Comparison of ENCODE assay signal across 23 cellular contexts in the genomic region with DNA sequence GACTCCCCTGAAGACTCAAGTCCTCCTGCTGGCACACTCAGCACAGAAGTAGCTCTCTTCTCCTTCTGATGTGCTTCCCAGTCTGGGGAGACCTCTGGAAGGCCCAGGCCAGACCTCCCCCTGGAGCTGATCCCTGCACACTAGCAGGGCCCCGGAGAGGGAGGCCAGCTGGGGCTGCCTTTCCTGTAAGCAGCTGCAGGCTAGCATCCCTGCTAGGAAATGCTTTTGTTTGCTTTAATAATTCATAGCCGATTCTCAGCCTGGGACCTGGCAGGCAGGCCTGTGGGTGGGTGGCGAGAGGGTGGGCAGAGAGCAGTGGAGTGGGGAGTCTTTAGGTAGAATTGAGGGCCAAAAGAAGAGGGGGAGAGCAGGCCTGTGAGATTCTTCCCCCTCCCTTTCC. TPM values are rescaled to one million over a fixed set of nuclear protein-coding genes. Genes with fewer than 3 reads are reported as not detected.
DNase-seq lines count a peak whose midpoint lies in the region; ATAC-seq and TF ChIP-seq lines count a peak whose summit lies in the region.
"Had no signal": no experiment of that assay in that cellular context is flagged by ENCODE, and none has a peak within 500 bp of the region (broad histone marks: within the 10 kb centered on the region; RNA-seq: fewer than 3 reads in every experiment).

No MANE protein-coding gene starts in this region.

- no peak overlapping the region for H3K23ac ChIP-seq in neuronal stem cell (ENCODE audit: low read depth, low read length, poor library complexity)

- H3K79me1 ChIP-seq in neuronal stem cell (ENCODE audit: low read depth, low read length), result no peaks in the 10 kb centered on the region

- no peak for TF ChIP-seq CTCF in ascending aorta (IDR thresholded peaks at IDR 0.05)

- no peak overlapping the region for H2BK5ac ChIP-seq in neuronal stem cell (ENCODE audit: low read length)

- H3K36me3 ChIP-seq in BLaER1 (no peaks in the 10 kb centered on the region), neuronal stem cell (replicated peaks in 1 of 2; ENCODE audit: control insufficient read depth in 2 of 2, insufficient read depth in 2 of 2, low read length in 2 of 2) (no peaks in the 10 kb centered on the region), ascending aorta (no peaks in the 10 kb centered on the region)
- H3K36me3 ChIP-seq in BLaER1 treated with 17β-estradiol and CSF1 and Interleukin-3, amounts not matched to agents 10 nM and 100 nM, result no peaks in the 10 kb centered on the region
- H3K36me3 ChIP-seq: cardiac muscle cell, heart left ventricle, left ventricle myocardium inferior had no signal

- H3K18ac ChIP-seq in neuronal stem cell (ENCODE audit: low read length), result peak overlapping the region; percentile 39

- WGBS in neuronal stem cell (ENCODE audit: extremely low coverage in 2 of 2, insufficient read length in 2 of 2, insufficient replicate concordance in 1 of 2), 2 donors, result no CpG with 5 or more reads among the region's 3 CpGs

- no peak overlapping the region for H3K4ac ChIP-seq in neuronal stem cell (ENCODE audit: low read length)

- no peak for ATAC-seq in HG03159 (IDR thresholded peaks at IDR 0.05; ENCODE audit: unreplicated experiment)
- ATAC-seq: activated T-cell treated with anti-CD3 and anti-CD28 coated beads, Interleukin-2, amount 50 U/mL, for 72 hours; heart left ventricle; natural killer cell; Panc1; T-helper 17 cell had no signal

- no peak overlapping the region for H3K9ac ChIP-seq in BLaER1
- H3K9ac ChIP-seq in BLaER1 treated with 17β-estradiol and CSF1 and Interleukin-3, amounts not matched to agents 10 nM and 100 nM, result peak overlapping the region in 1 of 11 experiments; percentile 41; a peak in 2 of 22 replicates
- H3K9ac ChIP-seq in neuronal stem cell (ENCODE audit: low read depth, low read length, poor library complexity), result no peak overlapping the region

- H3K4me3 ChIP-seq in BLaER1, result no peak overlapping the region
- H3K4me3 ChIP-seq in BLaER1 treated with 17β-estradiol and CSF1 and Interleukin-3, amounts not matched to agents 10 nM and 100 nM, result no peak overlapping the region
- H3K4me3 ChIP-seq in neuronal stem cell (ENCODE audit: low read length in 2 of 2), result no peak overlapping the region
- H3K4me3 ChIP-seq in ascending aorta, result no peak overlapping the region
- H3K4me3 ChIP-seq: cardiac muscle cell, heart left ventricle, left ventricle myocardium inferior, testis had no signal

- no peak overlapping the region for H3K14ac ChIP-seq in neuronal stem cell (ENCODE audit: low read length)

- no peak overlapping the region for H2BK12ac ChIP-seq in neuronal stem cell (ENCODE audit: low read length)

- H3K27ac ChIP-seq in BLaER1 (no peak overlapping the region), neuronal stem cell (replicated peaks; ENCODE audit: low read length) (no peak overlapping the region), ascending aorta (no peak overlapping the region)
- no peak overlapping the region for H3K27ac ChIP-seq in BLaER1 treated with 17β-estradiol and CSF1 and Interleukin-3, amounts not matched to agents 10 nM and 100 nM
- H3K27ac ChIP-seq: cardiac muscle cell, heart left ventricle, left ventricle myocardium inferior, testis had no signal

- H2AFZ ChIP-seq in neuronal stem cell (ENCODE audit: low read length), result peak overlapping the region; percentile 42

- DNase-seq in activated CD8-positive, alpha-beta memory T cell treated with anti-CD3 and anti-CD28 coated beads, Interleukin-2, amount 50 U/mL, for 48 hours, result peak; percentile 41
- DNase-seq in neuronal stem cell (ENCODE audit: low spot score) (no peak), SIG-M5 treated with dmso at 0.1 percent for 504 hours (lab: John Stamatoyannopoulos, UW; ENCODE audit: unreplicated experiment) (no peak), ascending aorta (ENCODE audit: low spot score in 2 of 2) (no peak)
- DNase-seq: activated CD4-positive, alpha-beta T cell treated with anti-CD3 and anti-CD28 coated beads, Interleukin-2, amount 50 U/mL, for 4 hours; activated naive CD4-positive, alpha-beta T cell treated with anti-CD3 and anti-CD28 coated beads for 36 hours; activated T-cell treated with anti-CD3 and anti-CD28 coated beads, Interleukin-2, amount 50 U/mL, for 72 hours; amniotic stem cell; CD8-positive, alpha-beta memory T cell; Karpas-422; left ventricle myocardium inferior; midbrain; natural killer cell; NCI-H510A; stimulated activated CD4-positive, alpha-beta T cell treated with anti-CD3 and anti-CD28 coated beads, Interleukin-1b, Interleukin-23, amount 100 ng/mL, for 48 hours; T-helper 17 cell had no signal

- H4K91ac ChIP-seq in neuronal stem cell (ENCODE audit: low read depth, low read length, poor library complexity), result no peak overlapping the region

- peak overlapping the region; percentile 70 for H2AK5ac ChIP-seq in neuronal stem cell (ENCODE audit: low read depth, low read length)

- H2BK15ac ChIP-seq in neuronal stem cell (ENCODE audit: low read length), result peak overlapping the region; percentile 15

- intact Hi-C loops in ascending aorta (cut with DNase I), result loop anchor here (10.0 kb wide), 1 partner anchor 177 kb away; a partner anchor contains a TSS

- peaks cover 15% of the 10 kb centered on the region; the same call in 1 of the 2 replicates for H3K27me3 ChIP-seq in BLaER1
- H3K27me3 ChIP-seq in BLaER1 treated with 17β-estradiol and CSF1 and Interleukin-3, amounts not matched to agents 10 nM and 100 nM, result peaks cover 11 to 23% (median 15%) of the 10 kb centered on the region in 11 experiments; a peak in 21 of 22 replicates
- H3K27me3 ChIP-seq in neuronal stem cell (ENCODE audit: control insufficient read depth in 3 of 3, insufficient read depth in 3 of 3, low read depth in 1 of 3, low read length in 3 of 3), result peaks cover 17 to 43% (median 32%) of the 10 kb centered on the region in 3 experiments
- peaks cover 6% of the 10 kb centered on the region for H3K27me3 ChIP-seq in ascending aorta
- H3K27me3 ChIP-seq: testis had no signal

- peak overlapping the region; percentile 42 for H3K4me2 ChIP-seq in BLaER1
- H3K4me2 ChIP-seq in BLaER1 treated with 17β-estradiol and CSF1 and Interleukin-3, amounts not matched to agents 10 nM and 100 nM, result peak overlapping the region in 6 of 11 experiments; percentile 21 to 43 (median 31); a peak in 11 of 22 replicates
- no peak overlapping the region for H3K4me2 ChIP-seq in neuronal stem cell (ENCODE audit: insufficient read depth, low read length, poor library complexity, severe bottlenecking)

- H4K8ac ChIP-seq in neuronal stem cell (ENCODE audit: low read depth, low read length), result peak overlapping the region; percentile 54

- H3K9me3 ChIP-seq in BLaER1, result no peaks in the 10 kb centered on the region
- H3K9me3 ChIP-seq in BLaER1 treated with 17β-estradiol and CSF1 and Interleukin-3, amounts not matched to agents 10 nM and 100 nM (replicated peaks in 1 of 11), result no peaks in the 10 kb centered on the region
- no peaks in the 10 kb centered on the region for H3K9me3 ChIP-seq in neuronal stem cell (replicated peaks in 1 of 2; ENCODE audit: control insufficient read depth in 2 of 2, insufficient read depth in 1 of 2, low read depth in 1 of 2, low read length in 2 of 2)
- no peaks in the 10 kb centered on the region for H3K9me3 ChIP-seq in ascending aorta
- H3K9me3 ChIP-seq: heart left ventricle, left ventricle myocardium inferior, testis had no signal

- H3K4me1 ChIP-seq in BLaER1, result peaks cover 54% of the 10 kb centered on the region
- H3K4me1 ChIP-seq in BLaER1 treated with 17β-estradiol and CSF1 and Interleukin-3, amounts not matched to agents 10 nM and 100 nM, result peaks cover 0 to 51% (median 43%) of the 10 kb centered on the region in 10 experiments; a peak in 19 of 20 replicates
- peaks cover 12 to 18% of the 10 kb centered on the region in 2 donors for H3K4me1 ChIP-seq in neuronal stem cell (ENCODE audit: control insufficient read depth in 2 of 2, insufficient read depth in 1 of 2, low read depth in 1 of 2, low read length in 2 of 2)
- H3K4me1 ChIP-seq in ascending aorta, result peaks cover 2 to 7% of the 10 kb centered on the region in 2 donors
- H3K4me1 ChIP-seq: testis had no signal

- H4K20me1 ChIP-seq in BLaER1, result peaks cover 43% of the 10 kb centered on the region
- H4K20me1 ChIP-seq in BLaER1 treated with 17β-estradiol and CSF1 and Interleukin-3, amounts not matched to agents 10 nM and 100 nM, result peaks cover 0 to 38% (median 8%) of the 10 kb centered on the region in 11 experiments; a peak in 9 of 22 replicates

- peak overlapping the region; percentile 32 for H2BK120ac ChIP-seq in neuronal stem cell (ENCODE audit: low read depth, low read length)

RNA-seq across cellular contexts. Expression of a gene that starts 5.2 kb away (rescaled TPM):
- polyA plus RNA-seq in neuronal stem cell (2013, experiment 1 of 2), result 19.6 TPM
- 17.3 TPM for polyA plus RNA-seq in neuronal stem cell (2013, experiment 2 of 2)
- total RNA-seq in ascending aorta, result 19.2 TPM

RNA-seq across cellular contexts. Expression of a gene that starts 33.8 kb away (rescaled TPM):
- polyA plus RNA-seq in neuronal stem cell (2013, experiment 1 of 2), result 44.0 TPM
- 43.1 TPM for polyA plus RNA-seq in neuronal stem cell (2013, experiment 2 of 2)
- total RNA-seq in ascending aorta, result 24.9 TPM

RNA-seq across cellular contexts. Expression of a gene that starts 45.3 kb away (rescaled TPM):
- 194 TPM for polyA plus RNA-seq in neuronal stem cell (2013, experiment 1 of 2)
- 188 TPM for polyA plus RNA-seq in neuronal stem cell (2013, experiment 2 of 2)
- total RNA-seq in ascending aorta, result 32.1 TPM
